9 cellular contexts compared by ENCODE assay signal in the genomic region with DNA sequence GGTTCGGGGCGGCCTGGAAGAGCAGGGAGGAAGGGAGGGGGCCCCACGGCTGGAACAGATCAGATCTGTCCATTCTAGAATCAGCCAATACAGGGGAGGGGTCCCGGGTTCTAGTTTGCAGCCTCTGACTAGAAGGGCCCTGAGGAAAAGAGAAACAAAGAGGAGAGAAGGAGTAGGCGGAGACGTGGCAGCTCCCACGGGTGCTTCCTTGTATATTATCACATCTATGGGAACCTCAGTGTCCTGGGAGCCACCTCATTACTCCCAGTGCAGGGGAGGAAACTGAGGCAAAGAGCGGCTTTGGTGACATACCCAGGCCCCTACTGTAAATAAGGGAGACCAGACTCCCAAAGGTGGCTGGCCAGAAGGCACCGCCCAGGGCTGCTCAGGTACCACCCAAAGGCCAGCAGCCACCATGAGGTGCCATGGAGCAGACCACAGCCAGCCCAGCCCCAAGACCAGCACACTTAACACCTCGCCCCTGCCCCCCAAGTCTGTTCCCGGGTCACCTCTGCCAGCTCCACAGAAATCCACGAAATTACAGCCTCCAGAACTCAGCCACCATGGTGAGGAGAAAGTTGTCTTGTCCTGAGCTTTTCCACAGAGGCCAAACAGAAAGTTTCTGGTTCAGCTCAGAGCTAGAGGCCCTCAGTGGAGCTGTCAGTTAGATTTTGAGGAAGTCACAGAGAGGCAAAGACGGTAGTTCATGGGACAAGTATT. TPM values are rescaled to one million over a fixed set of nuclear protein-coding genes. Genes with fewer than 3 reads are reported as not detected.
DNase-seq lines count a peak whose midpoint lies in the region; ATAC-seq, FAIRE-seq and TF ChIP-seq lines count a peak whose summit lies in the region.
"Had no signal": no experiment of that assay in that cellular context is flagged by ENCODE, and none has a peak within 500 bp of the region (broad histone marks: within the 10 kb centered on the region; RNA-seq: fewer than 3 reads in every experiment).

No MANE protein-coding gene starts in this region.

- no peak for TF ChIP-seq EP300 in esophagus muscularis mucosa (IDR thresholded peaks at IDR 0.05)

- H3K9me3 ChIP-seq in T-helper 17 cell (ENCODE audit: control insufficient read depth, low read length, poor library complexity, severe bottlenecking): no peaks in the 10 kb centered on the region
- H3K9me3 ChIP-seq in esophagus muscularis mucosa: no peaks in the 10 kb centered on the region
- H3K9me3 ChIP-seq in small intestine (ENCODE audit: control insufficient read depth, low read depth): no peaks in the 10 kb centered on the region

- peaks cover 12 to 30% (median 23%) of the 10 kb centered on the region in 4 donors for H3K4me1 ChIP-seq in esophagus muscularis mucosa
- peaks cover 6 to 7% of the 10 kb centered on the region in 2 donors for H3K4me1 ChIP-seq in small intestine (ENCODE audit: control insufficient read depth in 2 of 2, insufficient read depth in 1 of 2, low read depth in 1 of 2, low read length in 1 of 2)

- H3K36me3 ChIP-seq in esophagus muscularis mucosa (no peaks in the 10 kb centered on the region), small intestine (ENCODE audit: control insufficient read depth in 2 of 2, insufficient read depth in 2 of 2, low read length in 2 of 2) (no peaks in the 10 kb centered on the region)

- H3K27me3 Mint-ChIP-seq in T-helper 17 cell: no peaks in the 10 kb centered on the region

- peaks cover 15% of the 10 kb centered on the region for H3K36me3 Mint-ChIP-seq in T-helper 17 cell (ENCODE audit: low read depth)

- WGBS in esophagus muscularis mucosa: 58% methylated on average over 13 of the region's 13 CpGs
- WGBS in small intestine, 3 donors: 55 to 73% (median 60%) methylated on average over 13 of the region's 13 CpGs

- intact Hi-C loops in esophagus muscularis mucosa (cut with DNase I): no loop called here

- H3K4me3 Mint-ChIP-seq in T-helper 17 cell: peak overlapping the region; percentile 100

- ATAC-seq in T-helper 17 cell (no peak), GM19463 (IDR thresholded peaks at IDR 0.05; ENCODE audit: unreplicated experiment) (no peak), HG03095 (IDR thresholded peaks at IDR 0.05; ENCODE audit: unreplicated experiment) (no peak)

- FAIRE-seq in small intestine (lab: Jason Lieb, UNC): no peak

- peak overlapping the region; percentile 100 for H3K27ac Mint-ChIP-seq in T-helper 17 cell

- DNase-seq in T-helper 17 cell: no peak
- no peak for DNase-seq in esophagus muscularis mucosa (ENCODE audit: extremely low spot score)
- no peak for DNase-seq in small intestine
- DNase-seq in NCI-H2081 (lab: John Stamatoyannopoulos, UW): no peak
- no peak for DNase-seq in activated gamma-delta T cell treated with Interleukin-2 at 50 U/mL for 16 hours
- DNase-seq: NCI-H748 treated with DMSO at 0.1 percent for 48 hours had no signal

- no peaks in the 10 kb centered on the region for H3K27me3 ChIP-seq in esophagus muscularis mucosa
- H3K27me3 ChIP-seq in small intestine (ENCODE audit: control insufficient read depth in 2 of 2, insufficient read depth in 2 of 2, low read length in 2 of 2): no peaks in the 10 kb centered on the region

- no peak for TF ChIP-seq CTCF in esophagus muscularis mucosa (IDR thresholded peaks at IDR 0.05)

- peaks cover 58% of the 10 kb centered on the region for H3K4me1 Mint-ChIP-seq in T-helper 17 cell

- H3K27ac ChIP-seq in esophagus muscularis mucosa (replicated peaks in 1 of 4) (peak overlapping the region; percentile 54 to 68 (median 66)), small intestine (ENCODE audit: low read depth in 1 of 2, low read length in 1 of 2) (peak overlapping the region; percentile 72 to 90)

- TF ChIP-seq POLR2A in GM19099 (IDR thresholded peaks at IDR 0.05; ENCODE audit: extremely low read depth, insufficient read length, low read depth): peak; percentile 7
- no peak for TF ChIP-seq POLR2A in esophagus muscularis mucosa (IDR thresholded peaks at IDR 0.05; ENCODE audit: low read depth)

- H3K4me3 ChIP-seq in esophagus muscularis mucosa: peak overlapping the region; percentile 40 to 54 (median 44)
- H3K4me3 ChIP-seq in small intestine (ENCODE audit: low read depth in 1 of 2, low read length in 2 of 2): peak overlapping the region in 1 of 2 donors; percentile 42

RNA-seq across cellular contexts. Expression of gene ZC3H12D, which starts 2.1 kb away (rescaled TPM):
- total RNA-seq in T-helper 17 cell: 100 to 1,000 TPM; 219 to 248 TPM
- total RNA-seq in esophagus muscularis mucosa: 1 to 10 TPM in 1 of 4 donors, under 1 TPM in 3; 0.63 to 5.8 (median 0.87) TPM
- polyA plus RNA-seq in small intestine: 1 to 10 TPM; 2.0 to 3.2 (median 3.0) TPM

Comparison
In these comparisons a context has a peak if more than half of its experiments do, and no peak if none do; other contexts are left out.
1. RNA of gene ZC3H12D, which starts 2.1 kb away (total RNA-seq): 219 to 248 TPM in T-helper 17 cell; 0.63 to 5.8 TPM in esophagus muscularis mucosa; every median in the first group is over 10 times any median in the second.